1 cellular context compared by ENCODE assay signal in genomic region chr1:155207578-155208405, GRCh38.
TF ChIP-seq lines count a peak whose summit lies in the region.

Gene THBS3, minus strand, starts transcription at chr1:155207897. Its CDS starts 21 bp downstream, at chr1:155207876.

TF ChIP-seq in HepG2, 621 proteins besides CTCF, POLR2A, EP300 and RAD21 (continued from another document):
- peak; percentile 38 for TF ChIP-seq PATZ1 (CRISPR knock-in tag; IDR thresholded peaks at IDR 0.05)
